In the genomic region with DNA sequence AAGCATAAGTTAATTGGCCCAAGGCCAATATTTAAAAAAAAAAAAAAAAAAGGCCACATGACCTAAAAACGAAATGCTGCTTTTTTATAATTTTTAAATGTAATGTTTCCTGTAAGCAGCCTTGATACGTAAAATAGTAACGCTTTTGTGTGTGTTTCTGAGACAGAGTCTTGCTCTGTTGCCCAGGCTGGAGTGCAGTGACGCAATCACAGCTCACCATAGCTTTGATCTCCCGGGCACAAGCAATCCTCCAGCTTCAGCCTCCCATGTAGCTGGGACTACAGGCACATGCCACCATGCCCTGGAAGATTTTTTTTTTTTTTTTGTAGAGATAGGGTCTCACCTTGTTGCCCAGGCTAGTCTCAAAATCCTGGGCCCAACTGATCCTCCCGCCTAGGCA, we compare ENCODE assay signal across 27 cellular contexts.
"Had no signal": no experiment of that assay in that cellular context is flagged by ENCODE, and none has a peak within 500 bp of the region (broad histone marks: within the 10 kb centered on the region; RNA-seq: fewer than 3 reads in every experiment).

No MANE protein-coding gene starts in this region.

- ATAC-seq: effector memory CD8-positive, alpha-beta T cell; esophagus mucosa; foreskin keratinocyte; gastrocnemius medialis; gastroesophageal sphincter; heart left ventricle; heart right ventricle had no signal

- H3K36me3 ChIP-seq: colonic mucosa, esophagus muscularis mucosa, esophagus squamous epithelium, gastrocnemius medialis, gastroesophageal sphincter, heart left ventricle, heart right ventricle had no signal

- FAIRE-seq: colon, endothelial cell of umbilical vein had no signal

- H3K4me1 ChIP-seq: colonic mucosa, esophagus muscularis mucosa, esophagus squamous epithelium, foreskin keratinocyte, gastrocnemius medialis, gastroesophageal sphincter, heart left ventricle, heart right ventricle had no signal

- DNase-seq: colonic mucosa; cortex of kidney; dermis blood vessel endothelial cell; dorsolateral prefrontal cortex; effector CD4-positive, alpha-beta T cell; effector CD8-positive, alpha-beta T cell; effector memory CD4-positive, alpha-beta T cell; effector memory CD8-positive, alpha-beta T cell; endodermal cell; erythroblast; esophagus squamous epithelium; foreskin fibroblast; foreskin keratinocyte; foreskin melanocyte; gastrocnemius medialis; glutamatergic neuron; head of caudate nucleus; heart left ventricle; heart right ventricle had no signal

- H3K9me3 ChIP-seq: colonic mucosa, esophagus muscularis mucosa, esophagus squamous epithelium, gastrocnemius medialis, gastroesophageal sphincter, heart right ventricle had no signal

- H3K27ac ChIP-seq: colonic mucosa, coronary artery, epithelial cell of prostate, esophagus muscularis mucosa, esophagus squamous epithelium, foreskin keratinocyte, gastrocnemius medialis, gastroesophageal sphincter, heart left ventricle, heart right ventricle had no signal

- H3K27me3 ChIP-seq: colonic mucosa, dorsolateral prefrontal cortex, esophagus muscularis mucosa, esophagus squamous epithelium, gastrocnemius medialis, gastroesophageal sphincter, heart left ventricle, heart right ventricle had no signal

- H3K4me1 Mint-ChIP-seq: endodermal cell had no signal

- H3K9me3 Mint-ChIP-seq: dendritic cell treated with granulocyte-macrophage colony-stimulating factor and Interleukin-4, amounts not matched to agents 40 ng/mL and 50 ng/mL, for 4 days had no signal

- H3K27me3 Mint-ChIP-seq: dendritic cell treated with granulocyte-macrophage colony-stimulating factor and Interleukin-4, amounts not matched to agents 40 ng/mL and 50 ng/mL, for 4 days; effector memory CD8-positive, alpha-beta T cell had no signal

- H3K4me3 ChIP-seq: colonic mucosa, coronary artery, dorsolateral prefrontal cortex, esophagus muscularis mucosa, esophagus squamous epithelium, gastrocnemius medialis, gastroesophageal sphincter, heart left ventricle, heart right ventricle had no signal

- H3K27ac Mint-ChIP-seq: dendritic cell treated with granulocyte-macrophage colony-stimulating factor and Interleukin-4, amounts not matched to agents 40 ng/mL and 50 ng/mL, for 4 days; effector memory CD8-positive, alpha-beta T cell; endodermal cell had no signal

- H3K4me3 Mint-ChIP-seq: dendritic cell treated with granulocyte-macrophage colony-stimulating factor and Interleukin-4, amounts not matched to agents 40 ng/mL and 50 ng/mL, for 4 days; effector memory CD8-positive, alpha-beta T cell; endodermal cell had no signal
